Comparison of ENCODE assay signal across 1 cellular context in the genomic region with DNA sequence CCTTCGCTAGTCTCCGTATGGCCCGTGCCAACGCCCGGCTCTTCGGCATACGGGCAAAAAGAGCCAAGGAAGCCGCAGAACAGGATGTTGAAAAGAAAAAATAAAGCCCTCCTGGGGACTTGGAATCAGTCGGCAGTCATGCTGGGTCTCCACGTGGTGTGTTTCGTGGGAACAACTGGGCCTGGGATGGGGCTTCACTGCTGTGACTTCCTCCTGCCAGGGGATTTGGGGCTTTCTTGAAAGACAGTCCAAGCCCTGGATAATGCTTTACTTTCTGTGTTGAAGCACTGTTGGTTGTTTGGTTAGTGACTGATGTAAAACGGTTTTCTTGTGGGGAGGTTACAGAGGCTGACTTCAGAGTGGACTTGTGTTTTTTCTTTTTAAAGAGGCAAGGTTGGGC.
TF ChIP-seq lines count a peak whose summit lies in the region.

No MANE protein-coding gene starts in this region.

TF ChIP-seq in GM23338, 12 proteins besides CTCF, POLR2A, EP300 and RAD21 (continued from another document):
- TF ChIP-seq, protein P1, sequence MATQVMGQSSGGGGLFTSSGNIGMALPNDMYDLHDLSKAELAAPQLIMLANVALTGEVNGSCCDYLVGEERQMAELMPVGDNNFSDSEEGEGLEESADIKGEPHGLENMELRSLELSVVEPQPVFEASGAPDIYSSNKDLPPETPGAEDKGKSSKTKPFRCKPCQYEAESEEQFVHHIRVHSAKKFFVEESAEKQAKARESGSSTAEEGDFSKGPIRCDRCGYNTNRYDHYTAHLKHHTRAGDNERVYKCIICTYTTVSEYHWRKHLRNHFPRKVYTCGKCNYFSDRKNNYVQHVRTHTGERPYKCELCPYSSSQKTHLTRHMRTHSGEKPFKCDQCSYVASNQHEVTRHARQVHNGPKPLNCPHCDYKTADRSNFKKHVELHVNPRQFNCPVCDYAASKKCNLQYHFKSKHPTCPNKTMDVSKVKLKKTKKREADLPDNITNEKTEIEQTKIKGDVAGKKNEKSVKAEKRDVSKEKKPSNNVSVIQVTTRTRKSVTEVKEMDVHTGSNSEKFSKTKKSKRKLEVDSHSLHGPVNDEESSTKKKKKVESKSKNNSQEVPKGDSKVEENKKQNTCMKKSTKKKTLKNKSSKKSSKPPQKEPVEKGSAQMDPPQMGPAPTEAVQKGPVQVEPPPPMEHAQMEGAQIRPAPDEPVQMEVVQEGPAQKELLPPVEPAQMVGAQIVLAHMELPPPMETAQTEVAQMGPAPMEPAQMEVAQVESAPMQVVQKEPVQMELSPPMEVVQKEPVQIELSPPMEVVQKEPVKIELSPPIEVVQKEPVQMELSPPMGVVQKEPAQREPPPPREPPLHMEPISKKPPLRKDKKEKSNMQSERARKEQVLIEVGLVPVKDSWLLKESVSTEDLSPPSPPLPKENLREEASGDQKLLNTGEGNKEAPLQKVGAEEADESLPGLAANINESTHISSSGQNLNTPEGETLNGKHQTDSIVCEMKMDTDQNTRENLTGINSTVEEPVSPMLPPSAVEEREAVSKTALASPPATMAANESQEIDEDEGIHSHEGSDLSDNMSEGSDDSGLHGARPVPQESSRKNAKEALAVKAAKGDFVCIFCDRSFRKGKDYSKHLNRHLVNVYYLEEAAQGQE (IDR thresholded peaks at IDR 0.05; ENCODE audit: unreplicated experiment): no peak
- TF ChIP-seq EZH2 (IDR thresholded peaks at IDR 0.05; ENCODE audit: low read depth, unreplicated experiment): no peak
- no peak for TF ChIP-seq ZNF462 (CRISPR knock-in tag; IDR thresholded peaks at IDR 0.05)
- no peak for TF ChIP-seq ZNF331 (CRISPR knock-in tag; IDR thresholded peaks at IDR 0.05; ENCODE audit: low read depth)
- no peak for TF ChIP-seq ZNF114 (CRISPR knock-in tag; IDR thresholded peaks at IDR 0.05)
- TF ChIP-seq EZH2phosphoT487 (IDR thresholded peaks at IDR 0.05; ENCODE audit: unreplicated experiment): no peak
- no peak; the same call in 1 of the 2 replicates for TF ChIP-seq POLR2AphosphoS5 (IDR thresholded peaks at IDR 0.05; ENCODE audit: low read depth)
- TF ChIP-seq JUNB (IDR thresholded peaks at IDR 0.05; ENCODE audit: unreplicated experiment): no peak
- no peak for TF ChIP-seq STAT1 (IDR thresholded peaks at IDR 0.05; ENCODE audit: unreplicated experiment)
- TF ChIP-seq NANOG (IDR thresholded peaks at IDR 0.05; ENCODE audit: borderline replicate concordance): no peak
- TF ChIP-seq CREB1 (CRISPR knock-in tag; IDR thresholded peaks at IDR 0.05; ENCODE audit: low read depth): no peak
